ENCODE assay signal across 8 cellular contexts in the genomic region with DNA sequence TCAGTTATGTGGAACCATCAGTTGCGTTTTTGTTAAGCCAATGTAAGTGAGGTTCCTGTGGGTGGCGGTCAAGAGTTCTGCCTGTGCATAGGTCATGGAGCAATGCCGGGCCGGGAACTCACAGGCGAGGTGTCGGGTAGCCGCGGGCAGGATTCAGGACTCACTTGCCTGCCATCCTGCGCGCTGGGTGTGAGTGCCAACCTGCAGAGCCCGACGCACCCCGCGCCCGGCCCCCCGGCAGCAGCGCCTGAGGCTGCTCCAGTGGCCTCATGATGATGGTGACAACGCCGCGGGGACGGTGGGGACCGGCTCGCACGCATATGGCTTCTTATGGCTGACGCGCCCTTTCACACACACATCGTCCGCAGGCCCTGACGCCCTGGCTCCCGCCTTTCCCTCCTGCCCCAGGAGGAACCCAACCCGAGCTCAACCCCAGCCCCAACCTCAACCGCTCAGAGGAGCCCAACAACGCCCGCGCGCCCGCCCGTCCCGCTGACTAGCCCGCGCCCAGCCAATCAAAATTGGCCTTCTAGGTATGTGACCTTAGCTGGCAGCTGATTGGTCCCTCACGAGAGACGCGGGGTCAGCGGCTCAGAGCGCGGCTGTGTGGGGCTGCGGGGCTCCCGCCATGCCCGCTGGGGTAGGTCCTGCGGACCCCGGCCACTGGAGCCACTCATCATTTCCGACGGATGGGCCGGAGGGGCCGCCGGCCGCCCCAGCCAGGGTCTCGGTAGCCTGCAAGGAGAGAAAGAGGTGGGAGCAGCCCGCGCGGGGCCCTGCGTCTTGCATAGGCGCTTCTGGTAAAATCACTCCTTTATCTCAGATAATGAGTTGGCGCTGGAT. TPM values are rescaled to one million over a fixed set of nuclear protein-coding genes. Genes with fewer than 3 reads are reported as not detected.
DNase-seq lines count a peak whose midpoint lies in the region; ATAC-seq lines count a peak whose summit lies in the region.

TSS of gene C16orf95 (minus strand) at position 470 of the 843 bp plus-strand sequence. CDS start at position 320, 150 bp downstream.

- H3K4me1 ChIP-seq in HUES48 (ENCODE audit: control insufficient read depth, insufficient read depth, low read length) = no peaks in the 10 kb centered on the region
- peaks cover 4% of the 10 kb centered on the region for H3K4me1 ChIP-seq in endocrine pancreas (ENCODE audit: control insufficient read depth, insufficient read depth, low read length)

- peak; percentile 90 for ATAC-seq in GM21423 (IDR thresholded peaks at IDR 0.05; ENCODE audit: unreplicated experiment)

- H3K27ac ChIP-seq in HUES48 (ENCODE audit: low read depth, low read length) = peak within 1 kb of the TSS; percentile 95

- H3K4me3 ChIP-seq in HUES48 (ENCODE audit: low read depth, low read length) = peak within 1 kb of the TSS; percentile 92
- H3K4me3 ChIP-seq in endocrine pancreas (ENCODE audit: control insufficient read depth, insufficient read depth, low read length) = peak within 1 kb of the TSS; percentile 75

- DNase-seq in DMS 273 (lab: John Stamatoyannopoulos, UW; ENCODE audit: unreplicated experiment) (peak; percentile 98), NOMO-1 treated with dmso at 0.1 percent for 144 hours (lab: John Stamatoyannopoulos, UW; ENCODE audit: unreplicated experiment) (peak; percentile 85), mesenteric fat pad (ENCODE audit: low spot score) (peak; percentile 98)
- DNase-seq in activated CD8-positive, alpha-beta memory T cell treated with anti-CD3 and anti-CD28 coated beads, Interleukin-2, amount 50 U/mL, for 1 hour (ENCODE audit: extremely low read depth) = peak; percentile 90
- peak; percentile 96 for DNase-seq in stimulated activated CD8-positive, alpha-beta memory T cell treated with anti-CD3 and anti-CD28 coated beads, Interleukin-15, amount 100 ng/mL, for 1 hour (ENCODE audit: low read depth)

- H3K36me3 ChIP-seq in HUES48 (ENCODE audit: control insufficient read depth, insufficient read depth, low read length) (no peaks in the 10 kb centered on the region), endocrine pancreas (ENCODE audit: control insufficient read depth, insufficient read depth, low read length) (no peaks in the 10 kb centered on the region)

- H3K27me3 ChIP-seq in HUES48 (ENCODE audit: control insufficient read depth, insufficient read depth, low read length) = no peaks in the 10 kb centered on the region
- H3K27me3 ChIP-seq in endocrine pancreas (ENCODE audit: control insufficient read depth, insufficient read depth, low read length) = no peaks in the 10 kb centered on the region

- peak within 1 kb of the TSS; percentile 99 for H3K9ac ChIP-seq in HUES48 (ENCODE audit: low read depth, low read length)
- H3K9ac ChIP-seq in endocrine pancreas (ENCODE audit: control insufficient read depth, insufficient read depth, low read length) = peak within 1 kb of the TSS; percentile 90

- H3K9me3 ChIP-seq in HUES48 (ENCODE audit: control insufficient read depth, insufficient read depth, low read length) = no peaks in the 10 kb centered on the region
- no peaks in the 10 kb centered on the region for H3K9me3 ChIP-seq in endocrine pancreas (ENCODE audit: control insufficient read depth, low read length)

RNA-seq across cellular contexts. Expression of gene C16orf95, which starts in this region (rescaled TPM):
- 5.3 TPM for total RNA-seq in mesenteric fat pad

Comparison
In these comparisons a context has a peak if more than half of its experiments do, and no peak if none do; other contexts are left out.
1. Peak in every context shown above with its lines: DNase-seq, ATAC-seq, H3K4me3 ChIP-seq and H3K27ac ChIP-seq.